Comparison of ENCODE assay signal across 7 cellular contexts in genomic region chr1:154556422-154556821, GRCh38. TPM values are rescaled to one million over a fixed set of nuclear protein-coding genes. Genes with fewer than 3 reads are reported as not detected.
DNase-seq lines count a peak whose midpoint lies in the region; ATAC-seq and TF ChIP-seq lines count a peak whose summit lies in the region.
"Had no signal": no experiment of that assay in that cellular context is flagged by ENCODE, and none has a peak within 500 bp of the region (broad histone marks: within the 10 kb centered on the region; RNA-seq: fewer than 3 reads in every experiment).

No MANE protein-coding gene starts in this region.

- H3K9ac ChIP-seq in HUES6 (ENCODE audit: low read length), result peak overlapping the region; percentile 81

- TF ChIP-seq CTCF in coronary artery (IDR thresholded peaks at IDR 0.05) (no peak), progenitor cell of endocrine pancreas (IDR thresholded peaks at IDR 0.05; ENCODE audit: unreplicated experiment) (no peak)

- no peaks in the 10 kb centered on the region for H3K27me3 ChIP-seq in HUES6 (ENCODE audit: control insufficient read depth, insufficient read depth, low read length)

- peak overlapping the region; percentile 81 for H3K27ac Mint-ChIP-seq in progenitor cell of endocrine pancreas

- H3K4me1 ChIP-seq in HUES6 (ENCODE audit: control insufficient read depth, insufficient read depth, low read length), result peaks cover 19% of the 10 kb centered on the region

- H3K9me3 ChIP-seq in HUES6 (ENCODE audit: control insufficient read depth, insufficient read depth, low read depth, low read length), result no peaks in the 10 kb centered on the region

- ATAC-seq in HG03045 (IDR thresholded peaks at IDR 0.05; ENCODE audit: unreplicated experiment) (no peak), HG02938 (IDR thresholded peaks at IDR 0.05; ENCODE audit: unreplicated experiment) (no peak)

- peaks cover 18% of the 10 kb centered on the region for H3K36me3 Mint-ChIP-seq in progenitor cell of endocrine pancreas (ENCODE audit: insufficient read depth)

- no peaks in the 10 kb centered on the region for H3K27me3 Mint-ChIP-seq in progenitor cell of endocrine pancreas

- peaks cover 48% of the 10 kb centered on the region for H3K36me3 ChIP-seq in HUES6 (ENCODE audit: control insufficient read depth, insufficient read depth, low read length)

- H3K4me1 Mint-ChIP-seq in progenitor cell of endocrine pancreas (ENCODE audit: low read depth), result peaks cover 21% of the 10 kb centered on the region

- peak overlapping the region; percentile 76 for H3K4me3 ChIP-seq in HUES6 (ENCODE audit: low read depth, low read length)
- H3K4me3 ChIP-seq in coronary artery, result peak overlapping the region; percentile 98

- no peak overlapping the region; the same call in 1 of the 2 replicates for H3K27ac ChIP-seq in HUES6 (ENCODE audit: low read depth, low read length)
- peak overlapping the region in 1 of 2 donors; percentile 95 for H3K27ac ChIP-seq in coronary artery

- DNase-seq in coronary artery (ENCODE audit: low spot score), result no peak
- no peak for DNase-seq in progenitor cell of endocrine pancreas (ENCODE audit: low spot score, unreplicated experiment)
- no peak for DNase-seq in DMS53 (lab: John Stamatoyannopoulos, UW)

- H3K9me3 Mint-ChIP-seq in progenitor cell of endocrine pancreas (ENCODE audit: low read depth), result no peaks in the 10 kb centered on the region

- H3K4me3 Mint-ChIP-seq in progenitor cell of endocrine pancreas (ENCODE audit: low read depth), result peak overlapping the region; percentile 83

RNA-seq across cellular contexts. Expression of gene UBE2Q1, which starts 2.0 kb away (rescaled TPM):
- total RNA-seq in progenitor cell of endocrine pancreas, result 77.2 and 88.3 TPM in 2 replicates

RNA-seq across cellular contexts. Expression of gene CHRNB2, which starts 11.2 kb away (rescaled TPM):
- total RNA-seq in progenitor cell of endocrine pancreas, result 2.7 and 3.2 TPM in 2 replicates
- total RNA-seq: mononuclear cell had no signal

RNA-seq across cellular contexts. Expression of gene ADAR, which starts 51.6 kb away (rescaled TPM):
- total RNA-seq in progenitor cell of endocrine pancreas, result 168 and 179 TPM in 2 replicates

RNA-seq across cellular contexts. Expression of gene SHE, which starts 54.2 kb away (rescaled TPM):
- total RNA-seq in progenitor cell of endocrine pancreas, result not detected in 2 replicates

RNA-seq across cellular contexts. Expression of gene TDRD10, which starts 54.4 kb away (rescaled TPM):
- not detected in 2 replicates for total RNA-seq in progenitor cell of endocrine pancreas
- total RNA-seq: mononuclear cell had no signal
